ENCODE assay signal across 14 cellular contexts in the genomic region with DNA sequence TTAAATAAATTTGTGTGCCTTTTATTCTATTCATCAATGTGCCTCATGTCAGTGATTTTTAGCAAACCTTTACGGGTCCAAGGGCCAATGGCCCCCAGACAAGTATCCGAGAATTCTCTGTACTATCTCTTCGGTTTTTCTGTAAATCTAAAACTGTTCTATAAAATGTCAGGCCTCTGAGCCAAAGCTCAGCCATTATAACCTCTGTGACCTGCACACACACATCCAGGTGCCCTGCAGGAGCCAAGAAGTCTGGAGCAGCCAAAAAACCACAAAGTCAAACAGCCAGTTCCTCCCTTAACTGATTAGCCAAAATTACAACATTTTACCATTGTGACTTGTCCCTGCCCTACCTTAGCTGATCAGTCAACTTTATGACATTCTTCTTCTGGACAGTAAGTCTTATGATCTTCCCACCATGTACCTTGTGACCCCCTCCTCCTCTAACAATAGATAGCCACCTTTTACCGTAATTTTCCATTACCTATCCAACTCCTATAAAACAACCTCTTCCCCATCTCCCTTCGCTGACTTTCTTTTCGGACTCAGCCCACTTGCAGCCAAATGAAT.
A peak's percentile ranks its signal among the peaks of the same experiment; 100 is the strongest.
DNase-seq lines count a peak whose midpoint lies in the region; ATAC-seq and TF ChIP-seq lines count a peak whose summit lies in the region.
"Had no signal": no experiment of that assay in that cellular context is flagged by ENCODE, and none has a peak within 500 bp of the region (broad histone marks: within the 10 kb centered on the region; RNA-seq: fewer than 3 reads in every experiment).

No MANE protein-coding gene starts in this region.

- no peaks in the 10 kb centered on the region for H3K4me1 ChIP-seq in Caco-2

- no peaks in the 10 kb centered on the region for H3K9me3 ChIP-seq in Caco-2

- H3K9me3 Mint-ChIP-seq in Caco-2 (ENCODE audit: unreplicated experiment) = peaks cover 10% of the 10 kb centered on the region

- H3K4me3 ChIP-seq in Caco-2 (ENCODE audit: low read depth, low read length) = no peak overlapping the region

- no peak overlapping the region for H3K4me3 Mint-ChIP-seq in Caco-2 (ENCODE audit: unreplicated experiment)
- H3K4me3 Mint-ChIP-seq: B cell; CD4-positive, alpha-beta memory T cell; IgD-negative memory B cell had no signal

- H3K36me3 Mint-ChIP-seq in Caco-2 (ENCODE audit: insufficient read depth, unreplicated experiment) = no peaks in the 10 kb centered on the region
- H3K36me3 Mint-ChIP-seq: CD4-positive, alpha-beta memory T cell; IgD-negative memory B cell had no signal

- intact Hi-C loops in Caco-2 (cut with micrococcal nuclease; ENCODE audit: unreplicated experiment) = no loop called here

- BruUV-seq in Caco-2 (replicated peaks; lab: Mats Ljungman, UMichigan) = no TSS peak

- ATAC-seq in HG02588 (IDR thresholded peaks at IDR 0.05; ENCODE audit: unreplicated experiment) (no peak), HG03097 (IDR thresholded peaks at IDR 0.05; ENCODE audit: low FRiP score, unreplicated experiment) (no peak), GM18505 (IDR thresholded peaks at IDR 0.05; ENCODE audit: unreplicated experiment) (no peak)
- ATAC-seq: HCT116 had no signal

- CTCF ChIA-PET in Caco-2 (lab: Charles Lee) = no interaction called here

- H3K27ac Mint-ChIP-seq in Caco-2 (ENCODE audit: unreplicated experiment) = peak overlapping the region; percentile 7
- H3K27ac Mint-ChIP-seq: B cell; CD4-positive, alpha-beta memory T cell had no signal

- no peaks in the 10 kb centered on the region for H3K27me3 Mint-ChIP-seq in Caco-2 (ENCODE audit: insufficient read depth, unreplicated experiment)
- H3K27me3 Mint-ChIP-seq: B cell; CD4-positive, alpha-beta memory T cell; IgD-negative memory B cell had no signal

- DNase-seq in Caco-2 = no peak
- DNase-seq in M059J (ENCODE audit: low read depth) = peak; percentile 25
- peak; percentile 37 for DNase-seq in OCI-M1 (lab: John Stamatoyannopoulos, UW)
- DNase-seq in HK-2 (ENCODE audit: unreplicated experiment) = no peak
- DNase-seq: CD4-positive, alpha-beta memory T cell; COR-L47; DND-41; GDM1 had no signal

- no peaks in the 10 kb centered on the region for H3K36me3 ChIP-seq in Caco-2 (ENCODE audit: control insufficient read depth, insufficient read depth, low read length)

- TF ChIP-seq POLR2A in GM18505 (IDR thresholded peaks at IDR 0.05; ENCODE audit: borderline replicate concordance, extremely low read depth, insufficient read depth, insufficient read length) = no peak

- POLR2A ChIA-PET in Caco-2 (lab: Charles Lee) = no interaction called here

- H3K27me3 ChIP-seq in Caco-2 (replicated peaks; ENCODE audit: control insufficient read depth, insufficient read depth, low read length) = no peaks in the 10 kb centered on the region

- no peak for TF ChIP-seq CTCF in Caco-2 (IDR thresholded peaks at IDR 0.05; ENCODE audit: insufficient read depth in 1 of 2, low read depth in 1 of 2, low read length in 1 of 2, severe bottlenecking in 1 of 2, unreplicated experiment in 1 of 2)

- H3K4me1 Mint-ChIP-seq in Caco-2 (ENCODE audit: low read depth, unreplicated experiment) = peaks cover 6% of the 10 kb centered on the region
- H3K4me1 Mint-ChIP-seq: B cell; CD4-positive, alpha-beta memory T cell; IgD-negative memory B cell had no signal

Comparison
In these comparisons a context has a peak if more than half of its experiments do, and no peak if none do; other contexts are left out.
1. DNase-seq: peak in M059J (single experiment) and OCI-M1 (single experiment); none in Caco-2 (0 of 2) and HK-2 (single experiment).